1 cellular context compared by ENCODE assay signal in the genomic region with DNA sequence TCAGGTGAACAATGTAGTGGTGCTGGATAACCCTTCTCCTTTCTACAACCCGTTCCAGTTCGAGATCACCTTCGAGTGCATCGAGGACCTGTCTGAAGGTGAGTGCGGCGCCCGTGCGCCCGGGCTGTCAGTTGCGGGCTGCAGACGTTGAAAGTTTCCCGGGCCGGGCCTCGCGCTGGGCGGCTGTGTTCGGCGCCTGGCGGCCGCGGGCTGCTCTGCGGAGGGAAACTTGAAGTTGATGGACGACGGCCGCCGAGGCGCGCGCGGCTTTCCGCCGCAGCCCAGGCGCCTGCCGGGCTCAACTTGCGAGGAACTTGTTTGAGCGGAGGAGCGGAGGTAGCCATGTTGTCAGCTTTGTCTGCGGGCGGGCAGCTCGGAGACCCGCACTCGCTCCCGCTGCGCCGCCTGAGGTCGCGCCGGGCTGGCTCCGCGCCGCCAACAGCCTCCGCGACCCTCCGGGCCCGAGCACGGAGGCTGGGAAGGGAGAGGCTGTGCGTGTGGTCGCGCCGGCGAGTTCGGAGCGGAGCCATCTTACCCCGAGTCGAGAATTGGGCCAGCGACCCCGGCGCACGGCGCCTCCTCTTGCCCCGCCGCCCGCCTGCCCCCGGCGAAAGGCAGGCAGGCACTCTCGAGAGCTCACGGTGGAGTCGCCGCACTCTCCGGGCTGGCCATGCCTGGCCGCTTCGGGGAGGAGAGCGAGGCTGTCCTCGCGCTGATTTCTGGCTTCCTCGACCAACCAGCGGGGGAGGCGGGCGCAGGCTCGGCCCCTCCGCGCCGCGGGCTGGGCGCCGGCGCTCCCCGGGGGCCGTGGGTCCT.
TF ChIP-seq lines count a peak whose summit lies in the region.

No MANE protein-coding gene starts in this region.

TF ChIP-seq in GM12878, 131 proteins besides CTCF, POLR2A, EP300 and RAD21 (continues in another document):
- TF ChIP-seq, protein P1, sequence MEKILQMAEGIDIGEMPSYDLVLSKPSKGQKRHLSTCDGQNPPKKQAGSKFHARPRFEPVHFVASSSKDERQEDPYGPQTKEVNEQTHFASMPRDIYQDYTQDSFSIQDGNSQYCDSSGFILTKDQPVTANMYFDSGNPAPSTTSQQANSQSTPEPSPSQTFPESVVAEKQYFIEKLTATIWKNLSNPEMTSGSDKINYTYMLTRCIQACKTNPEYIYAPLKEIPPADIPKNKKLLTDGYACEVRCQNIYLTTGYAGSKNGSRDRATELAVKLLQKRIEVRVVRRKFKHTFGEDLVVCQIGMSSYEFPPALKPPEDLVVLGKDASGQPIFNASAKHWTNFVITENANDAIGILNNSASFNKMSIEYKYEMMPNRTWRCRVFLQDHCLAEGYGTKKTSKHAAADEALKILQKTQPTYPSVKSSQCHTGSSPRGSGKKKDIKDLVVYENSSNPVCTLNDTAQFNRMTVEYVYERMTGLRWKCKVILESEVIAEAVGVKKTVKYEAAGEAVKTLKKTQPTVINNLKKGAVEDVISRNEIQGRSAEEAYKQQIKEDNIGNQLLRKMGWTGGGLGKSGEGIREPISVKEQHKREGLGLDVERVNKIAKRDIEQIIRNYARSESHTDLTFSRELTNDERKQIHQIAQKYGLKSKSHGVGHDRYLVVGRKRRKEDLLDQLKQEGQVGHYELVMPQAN (conservative IDR thresholded peaks at IDR 0.05), result 0 out of 2 replicates have a peak, but pooled peaks have one; percentile 61
- TF ChIP-seq, protein P2, sequence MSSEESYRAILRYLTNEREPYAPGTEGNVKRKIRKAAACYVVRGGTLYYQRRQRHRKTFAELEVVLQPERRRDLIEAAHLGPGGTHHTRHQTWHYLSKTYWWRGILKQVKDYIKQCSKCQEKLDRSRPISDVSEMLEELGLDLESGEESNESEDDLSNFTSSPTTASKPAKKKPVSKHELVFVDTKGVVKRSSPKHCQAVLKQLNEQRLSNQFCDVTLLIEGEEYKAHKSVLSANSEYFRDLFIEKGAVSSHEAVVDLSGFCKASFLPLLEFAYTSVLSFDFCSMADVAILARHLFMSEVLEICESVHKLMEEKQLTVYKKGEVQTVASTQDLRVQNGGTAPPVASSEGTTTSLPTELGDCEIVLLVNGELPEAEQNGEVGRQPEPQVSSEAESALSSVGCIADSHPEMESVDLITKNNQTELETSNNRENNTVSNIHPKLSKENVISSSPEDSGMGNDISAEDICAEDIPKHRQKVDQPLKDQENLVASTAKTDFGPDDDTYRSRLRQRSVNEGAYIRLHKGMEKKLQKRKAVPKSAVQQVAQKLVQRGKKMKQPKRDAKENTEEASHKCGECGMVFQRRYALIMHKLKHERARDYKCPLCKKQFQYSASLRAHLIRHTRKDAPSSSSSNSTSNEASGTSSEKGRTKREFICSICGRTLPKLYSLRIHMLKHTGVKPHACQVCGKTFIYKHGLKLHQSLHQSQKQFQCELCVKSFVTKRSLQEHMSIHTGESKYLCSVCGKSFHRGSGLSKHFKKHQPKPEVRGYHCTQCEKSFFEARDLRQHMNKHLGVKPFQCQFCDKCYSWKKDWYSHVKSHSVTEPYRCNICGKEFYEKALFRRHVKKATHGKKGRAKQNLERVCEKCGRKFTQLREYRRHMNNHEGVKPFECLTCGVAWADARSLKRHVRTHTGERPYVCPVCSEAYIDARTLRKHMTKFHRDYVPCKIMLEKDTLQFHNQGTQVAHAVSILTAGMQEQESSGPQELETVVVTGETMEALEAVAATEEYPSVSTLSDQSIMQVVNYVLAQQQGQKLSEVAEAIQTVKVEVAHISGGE (CRISPR knock-in tag; IDR thresholded peaks at IDR 0.05), result no peak
- TF ChIP-seq BCL11A (IDR thresholded peaks at IDR 0.05; ENCODE audit: low read depth, low read length) (no peak), HDGF (IDR thresholded peaks at IDR 0.05) (no peak), SRF (IDR thresholded peaks at IDR 0.05; ENCODE audit: low read depth in 2 of 2, low read length in 2 of 2) (0 out of 4 replicates have a peak, but pooled peaks of 1 of the 2 experiments have one; percentile 25), NFYA (IDR thresholded peaks at IDR 0.05; ENCODE audit: borderline replicate concordance, low read depth, low read length) (no peak), ETV6 (conservative IDR thresholded peaks at IDR 0.05 in 1 of 2, IDR thresholded peaks at IDR 0.05 in 1 of 2; ENCODE audit: borderline replicate concordance in 1 of 2, low read depth in 1 of 2) (no peak), BMI1 (IDR thresholded peaks at IDR 0.05; ENCODE audit: borderline replicate concordance) (no peak), NFIC (IDR thresholded peaks at IDR 0.05; ENCODE audit: low read depth, low read length) (no peak), MEF2B (IDR thresholded peaks at IDR 0.05; ENCODE audit: partially characterized antibody, poor library complexity, severe bottlenecking) (no peak), TAF1 (IDR thresholded peaks at IDR 0.05; ENCODE audit: borderline replicate concordance, low read depth, low read length) (peak; percentile 79; the same call in 1 of the 2 replicates), KLF5 (IDR thresholded peaks at IDR 0.05; ENCODE audit: partially characterized antibody) (no peak), CBX3 (IDR thresholded peaks at IDR 0.05; ENCODE audit: borderline replicate concordance, low read depth) (no peak), FOXK2 (IDR thresholded peaks at IDR 0.05) (no peak; the same call in 1 of the 2 replicates), SMAD5 (IDR thresholded peaks at IDR 0.05; ENCODE audit: low read depth) (no peak), IKZF1 (conservative IDR thresholded peaks at IDR 0.05) (peak; percentile 54), JUND (IDR thresholded peaks at IDR 0.05; ENCODE audit: low read depth, low read length) (no peak), TBL1XR1 (IDR thresholded peaks at IDR 0.05; ENCODE audit: low read depth, low read length) (no peak), POLR2AphosphoS5 (IDR thresholded peaks at IDR 0.05; ENCODE audit: low read length) (peak; percentile 68), TCF3 (IDR thresholded peaks at IDR 0.05; ENCODE audit: borderline replicate concordance, insufficient read depth, low read depth, low read length) (0 out of 2 replicates have a peak, but pooled peaks have one; percentile 6), LARP7 (IDR thresholded peaks at IDR 0.05) (peak; percentile 71), IKZF2 (IDR thresholded peaks at IDR 0.05) (no peak), CBFB (IDR thresholded peaks at IDR 0.05; ENCODE audit: low read depth) (no peak), SIX5 (IDR thresholded peaks at IDR 0.05; ENCODE audit: low read depth, low read length, severe bottlenecking) (no peak), HCFC1 (IDR thresholded peaks at IDR 0.05; ENCODE audit: low read length) (no peak), FOXM1 (IDR thresholded peaks at IDR 0.05; ENCODE audit: low read depth, low read length) (no peak), SMAD1 (IDR thresholded peaks at IDR 0.05; ENCODE audit: low read depth, partially characterized antibody) (no peak), TARDBP (IDR thresholded peaks at IDR 0.05; ENCODE audit: borderline replicate concordance) (peak; percentile 33; the same call in 1 of the 2 replicates), EED (IDR thresholded peaks at IDR 0.05; ENCODE audit: low read depth) (peak; percentile 17; the same call in 1 of the 2 replicates), DPF2 (IDR thresholded peaks at IDR 0.05) (peak; percentile 82), POU2F2 (IDR thresholded peaks at IDR 0.05; ENCODE audit: borderline replicate concordance, low read depth, low read length) (no peak), ZNF274 (IDR thresholded peaks at IDR 0.05; ENCODE audit: insufficient read depth, insufficient read length) (no peak), MEF2A (IDR thresholded peaks at IDR 0.05; ENCODE audit: insufficient read depth, low read depth, low read length) (0 out of 2 replicates have a peak, but pooled peaks have one; percentile 9), EGR1 (IDR thresholded peaks at IDR 0.05; ENCODE audit: borderline replicate concordance in 1 of 2, low read depth in 2 of 2, low read length in 2 of 2) (0 out of 3 replicates have a peak, but pooled peaks of 1 of the 2 experiments have one; percentile 24), FOS (IDR thresholded peaks at IDR 0.05; ENCODE audit: borderline replicate concordance, extremely low read depth, insufficient read length) (no peak), CEBPB (IDR thresholded peaks at IDR 0.05; ENCODE audit: borderline replicate concordance in 1 of 2, low read depth in 2 of 2, low read length in 2 of 2) (no peak), WRNIP1 (IDR thresholded peaks at IDR 0.05; ENCODE audit: borderline replicate concordance, low read depth, low read length) (no peak), SUPT20H (IDR thresholded peaks at IDR 0.05; ENCODE audit: borderline replicate concordance, control insufficient read depth, low read depth, low read length) (no peak)
- TF ChIP-seq, protein P3, sequence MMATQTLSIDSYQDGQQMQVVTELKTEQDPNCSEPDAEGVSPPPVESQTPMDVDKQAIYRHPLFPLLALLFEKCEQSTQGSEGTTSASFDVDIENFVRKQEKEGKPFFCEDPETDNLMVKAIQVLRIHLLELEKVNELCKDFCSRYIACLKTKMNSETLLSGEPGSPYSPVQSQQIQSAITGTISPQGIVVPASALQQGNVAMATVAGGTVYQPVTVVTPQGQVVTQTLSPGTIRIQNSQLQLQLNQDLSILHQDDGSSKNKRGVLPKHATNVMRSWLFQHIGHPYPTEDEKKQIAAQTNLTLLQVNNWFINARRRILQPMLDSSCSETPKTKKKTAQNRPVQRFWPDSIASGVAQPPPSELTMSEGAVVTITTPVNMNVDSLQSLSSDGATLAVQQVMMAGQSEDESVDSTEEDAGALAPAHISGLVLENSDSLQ (IDR thresholded peaks at IDR 0.05), result peak; percentile 78
- TF ChIP-seq, protein P4, sequence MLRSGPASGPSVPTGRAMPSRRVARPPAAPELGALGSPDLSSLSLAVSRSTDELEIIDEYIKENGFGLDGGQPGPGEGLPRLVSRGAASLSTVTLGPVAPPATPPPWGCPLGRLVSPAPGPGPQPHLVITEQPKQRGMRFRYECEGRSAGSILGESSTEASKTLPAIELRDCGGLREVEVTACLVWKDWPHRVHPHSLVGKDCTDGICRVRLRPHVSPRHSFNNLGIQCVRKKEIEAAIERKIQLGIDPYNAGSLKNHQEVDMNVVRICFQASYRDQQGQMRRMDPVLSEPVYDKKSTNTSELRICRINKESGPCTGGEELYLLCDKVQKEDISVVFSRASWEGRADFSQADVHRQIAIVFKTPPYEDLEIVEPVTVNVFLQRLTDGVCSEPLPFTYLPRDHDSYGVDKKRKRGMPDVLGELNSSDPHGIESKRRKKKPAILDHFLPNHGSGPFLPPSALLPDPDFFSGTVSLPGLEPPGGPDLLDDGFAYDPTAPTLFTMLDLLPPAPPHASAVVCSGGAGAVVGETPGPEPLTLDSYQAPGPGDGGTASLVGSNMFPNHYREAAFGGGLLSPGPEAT (IDR thresholded peaks at IDR 0.05; ENCODE audit: low read depth), result no peak
- TF ChIP-seq, protein P5, sequence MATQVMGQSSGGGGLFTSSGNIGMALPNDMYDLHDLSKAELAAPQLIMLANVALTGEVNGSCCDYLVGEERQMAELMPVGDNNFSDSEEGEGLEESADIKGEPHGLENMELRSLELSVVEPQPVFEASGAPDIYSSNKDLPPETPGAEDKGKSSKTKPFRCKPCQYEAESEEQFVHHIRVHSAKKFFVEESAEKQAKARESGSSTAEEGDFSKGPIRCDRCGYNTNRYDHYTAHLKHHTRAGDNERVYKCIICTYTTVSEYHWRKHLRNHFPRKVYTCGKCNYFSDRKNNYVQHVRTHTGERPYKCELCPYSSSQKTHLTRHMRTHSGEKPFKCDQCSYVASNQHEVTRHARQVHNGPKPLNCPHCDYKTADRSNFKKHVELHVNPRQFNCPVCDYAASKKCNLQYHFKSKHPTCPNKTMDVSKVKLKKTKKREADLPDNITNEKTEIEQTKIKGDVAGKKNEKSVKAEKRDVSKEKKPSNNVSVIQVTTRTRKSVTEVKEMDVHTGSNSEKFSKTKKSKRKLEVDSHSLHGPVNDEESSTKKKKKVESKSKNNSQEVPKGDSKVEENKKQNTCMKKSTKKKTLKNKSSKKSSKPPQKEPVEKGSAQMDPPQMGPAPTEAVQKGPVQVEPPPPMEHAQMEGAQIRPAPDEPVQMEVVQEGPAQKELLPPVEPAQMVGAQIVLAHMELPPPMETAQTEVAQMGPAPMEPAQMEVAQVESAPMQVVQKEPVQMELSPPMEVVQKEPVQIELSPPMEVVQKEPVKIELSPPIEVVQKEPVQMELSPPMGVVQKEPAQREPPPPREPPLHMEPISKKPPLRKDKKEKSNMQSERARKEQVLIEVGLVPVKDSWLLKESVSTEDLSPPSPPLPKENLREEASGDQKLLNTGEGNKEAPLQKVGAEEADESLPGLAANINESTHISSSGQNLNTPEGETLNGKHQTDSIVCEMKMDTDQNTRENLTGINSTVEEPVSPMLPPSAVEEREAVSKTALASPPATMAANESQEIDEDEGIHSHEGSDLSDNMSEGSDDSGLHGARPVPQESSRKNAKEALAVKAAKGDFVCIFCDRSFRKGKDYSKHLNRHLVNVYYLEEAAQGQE (IDR thresholded peaks at IDR 0.05; ENCODE audit: low read depth, low read length), result no peak
- TF ChIP-seq, protein P6, sequence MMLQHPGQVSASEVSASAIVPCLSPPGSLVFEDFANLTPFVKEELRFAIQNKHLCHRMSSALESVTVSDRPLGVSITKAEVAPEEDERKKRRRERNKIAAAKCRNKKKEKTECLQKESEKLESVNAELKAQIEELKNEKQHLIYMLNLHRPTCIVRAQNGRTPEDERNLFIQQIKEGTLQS (IDR thresholded peaks at IDR 0.05; ENCODE audit: borderline replicate concordance, extremely low read depth, low read depth, low read length), result no peak
- TF ChIP-seq, protein P7, sequence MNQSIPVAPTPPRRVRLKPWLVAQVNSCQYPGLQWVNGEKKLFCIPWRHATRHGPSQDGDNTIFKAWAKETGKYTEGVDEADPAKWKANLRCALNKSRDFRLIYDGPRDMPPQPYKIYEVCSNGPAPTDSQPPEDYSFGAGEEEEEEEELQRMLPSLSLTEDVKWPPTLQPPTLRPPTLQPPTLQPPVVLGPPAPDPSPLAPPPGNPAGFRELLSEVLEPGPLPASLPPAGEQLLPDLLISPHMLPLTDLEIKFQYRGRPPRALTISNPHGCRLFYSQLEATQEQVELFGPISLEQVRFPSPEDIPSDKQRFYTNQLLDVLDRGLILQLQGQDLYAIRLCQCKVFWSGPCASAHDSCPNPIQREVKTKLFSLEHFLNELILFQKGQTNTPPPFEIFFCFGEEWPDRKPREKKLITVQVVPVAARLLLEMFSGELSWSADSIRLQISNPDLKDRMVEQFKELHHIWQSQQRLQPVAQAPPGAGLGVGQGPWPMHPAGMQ (IDR thresholded peaks at IDR 0.05; ENCODE audit: borderline replicate concordance), result no peak
